In genomic region chr5:17415282-17415681, GRCh38 we compare ENCODE assay signal across 20 cellular contexts.
DNase-seq lines count a peak whose midpoint lies in the region; ATAC-seq, FAIRE-seq and TF ChIP-seq lines count a peak whose summit lies in the region.
"Had no signal": no experiment of that assay in that cellular context is flagged by ENCODE, and none has a peak within 500 bp of the region (broad histone marks: within the 10 kb centered on the region; RNA-seq: fewer than 3 reads in every experiment).

No MANE protein-coding gene starts in this region.

- no peak overlapping the region; a peak in 1 of 4 replicates for H3K4me2 ChIP-seq in H1 (ENCODE audit: insufficient read depth in 1 of 2, low read depth in 2 of 2, low read length in 2 of 2)
- H3K4me2 ChIP-seq in neural progenitor cell, result peak overlapping the region; percentile 60

- H2BK12ac ChIP-seq in H1 (ENCODE audit: low read depth, low read length), result no peak overlapping the region

- H3K27ac ChIP-seq in H1 (ENCODE audit: low read depth, low read length), result no peak overlapping the region
- H3K27ac ChIP-seq in neural progenitor cell, result peak overlapping the region; percentile 70
- H3K27ac ChIP-seq: body of pancreas, left lung, thyroid gland had no signal

- TF ChIP-seq POLR2A in H1 (IDR thresholded peaks at IDR 0.05; ENCODE audit: control extremely low read depth in 1 of 2, low read depth in 2 of 2, low read length in 2 of 2), result no peak

- no peaks in the 10 kb centered on the region for H3K79me1 ChIP-seq in H1 (ENCODE audit: low read depth, low read length)

- no peaks in the 10 kb centered on the region for H3K36me3 Mint-ChIP-seq in neural progenitor cell
- H3K36me3 Mint-ChIP-seq: stimulated activated effector memory CD8-positive, alpha-beta T cell treated with anti-CD3 and anti-CD28 coated beads, Interleukin-12 subunit alpha, Interleukin-12 subunit beta, amount 100 ng/mL, for 72 hours had no signal

- H3K36me3 ChIP-seq in H1 (ENCODE audit: control insufficient read depth in 2 of 4, insufficient read depth in 4 of 4, low read length in 3 of 4), result no peaks in the 10 kb centered on the region
- H3K36me3 ChIP-seq in neural progenitor cell, result no peaks in the 10 kb centered on the region
- H3K36me3 ChIP-seq: left lung, thyroid gland had no signal

- H3K79me2 ChIP-seq in H1 (ENCODE audit: control insufficient read depth in 1 of 2, insufficient read depth in 2 of 2, low read length in 2 of 2) (no peaks in the 10 kb centered on the region), neural progenitor cell (ENCODE audit: low read depth) (no peaks in the 10 kb centered on the region)

- no peaks in the 10 kb centered on the region for H3K23me2 ChIP-seq in H1 (ENCODE audit: low read depth, low read length)

- peak overlapping the region; percentile 55 for H3K4me3 Mint-ChIP-seq in neural progenitor cell
- H3K4me3 Mint-ChIP-seq: stimulated activated effector memory CD8-positive, alpha-beta T cell treated with anti-CD3 and anti-CD28 coated beads, Interleukin-12 subunit alpha, Interleukin-12 subunit beta, amount 100 ng/mL, for 72 hours had no signal

- TF ChIP-seq EP300 in H1 (IDR thresholded peaks at IDR 0.05; ENCODE audit: borderline replicate concordance in 1 of 2, low read depth in 2 of 2, low read length in 2 of 2), result no peak

- H3K14ac ChIP-seq in H1 (ENCODE audit: insufficient read length), result no peak overlapping the region

- peak overlapping the region; percentile 18; the same call in 1 of the 2 replicates for H2BK15ac ChIP-seq in H1 (ENCODE audit: low read length)

- H2AK5ac ChIP-seq in H1 (ENCODE audit: low read depth, low read length), result no peak overlapping the region

- no peak overlapping the region for H4K91ac ChIP-seq in H1 (replicated peaks; ENCODE audit: insufficient read length, low read length)

- H2BK20ac ChIP-seq in H1 (ENCODE audit: low read length), result peak overlapping the region; percentile 41; the same call in 1 of the 2 replicates

- POLR2A ChIA-PET in H1 (lab: Charles Lee; ENCODE audit: partially characterized antibody), result interaction anchor here (0.9 to 1.3 kb wide), 2 partner anchors 11 to 13 kb away, joined by 4 to 7 read pairs; no protein-coding TSS in a partner anchor

- no peak overlapping the region for H3K23ac ChIP-seq in H1 (ENCODE audit: insufficient read length)

- no peak for FAIRE-seq in H1 (lab: Jason Lieb, UNC)

- H3K27me3 ChIP-seq in H1 (replicated peaks in 1 of 4; ENCODE audit: control insufficient read depth in 3 of 4, extremely low read depth in 1 of 4, insufficient read depth in 3 of 4, low read length in 3 of 4), result peaks cover 0 to 3% (median under 1%) of the 10 kb centered on the region in 4 experiments; a peak in 1 of 7 replicates
- no peaks in the 10 kb centered on the region for H3K27me3 ChIP-seq in neural progenitor cell
- H3K27me3 ChIP-seq: body of pancreas, dorsolateral prefrontal cortex, left lung, thyroid gland had no signal

- H4K8ac ChIP-seq in H1 (ENCODE audit: extremely low read depth, insufficient read depth, low read length), result no peak overlapping the region

- H3K4me1 ChIP-seq in H1 (replicated peaks in 1 of 4; ENCODE audit: control insufficient read depth in 3 of 4, insufficient read depth in 4 of 4, low read length in 3 of 4) (peaks cover 1 to 4% (median 2%) of the 10 kb centered on the region in 4 experiments; a peak in 5 of 7 replicates), neural progenitor cell (peaks cover 37% of the 10 kb centered on the region)
- H3K4me1 ChIP-seq: body of pancreas, Caco-2 had no signal

- H4K20me1 ChIP-seq in H1 (replicated peaks in 1 of 2; ENCODE audit: control insufficient read depth in 1 of 2, insufficient read depth in 2 of 2, low read length in 2 of 2) (no peaks in the 10 kb centered on the region), neural progenitor cell (ENCODE audit: low read depth) (no peaks in the 10 kb centered on the region)

- no peak for ATAC-seq in GM18870 (IDR thresholded peaks at IDR 0.05; ENCODE audit: unreplicated experiment)
- no peak for ATAC-seq in HG03439 (IDR thresholded peaks at IDR 0.05; ENCODE audit: unreplicated experiment)
- ATAC-seq: body of pancreas; left lung; stimulated activated effector memory CD8-positive, alpha-beta T cell treated with anti-CD3 and anti-CD28 coated beads, Interleukin-12 subunit alpha, Interleukin-12 subunit beta, amount 100 ng/mL, for 72 hours had no signal

- H3K27ac Mint-ChIP-seq in neural progenitor cell, result peak overlapping the region; percentile 99
- H3K27ac Mint-ChIP-seq: stimulated activated effector memory CD8-positive, alpha-beta T cell treated with anti-CD3 and anti-CD28 coated beads, Interleukin-12 subunit alpha, Interleukin-12 subunit beta, amount 100 ng/mL, for 72 hours had no signal

- TF ChIP-seq RAD21 in H1 (IDR thresholded peaks at IDR 0.05 in 1 of 2, conservative IDR thresholded peaks at IDR 0.05 in 1 of 2; ENCODE audit: low read depth in 2 of 2, low read length in 2 of 2), result 0 out of 4 replicates have a peak, but pooled peaks of 1 of the 2 experiments have one; percentile 13

- no peak overlapping the region for H4K5ac ChIP-seq in H1 (ENCODE audit: insufficient read length, low read depth, low read length)

- no peak overlapping the region for H3K4me3 ChIP-seq in H1 (ENCODE audit: extremely low read depth in 1 of 4, insufficient read depth in 2 of 4, low read depth in 3 of 4, low read length in 4 of 4)
- H3K4me3 ChIP-seq in neural progenitor cell, result no peak overlapping the region
- H3K4me3 ChIP-seq: body of pancreas, left lung, thyroid gland had no signal

- H3F3A ChIP-seq in neural progenitor cell (ENCODE audit: low read depth), result peaks cover 13% of the 10 kb centered on the region

- in situ Hi-C loops in G401 (cut with HindIII; ENCODE audit: low sequenced_read_pairs), result no loop called here

- no peak overlapping the region for H2BK120ac ChIP-seq in H1 (replicated peaks; ENCODE audit: low read depth, low read length)

- H3K4ac ChIP-seq in H1 (replicated peaks; ENCODE audit: insufficient read length, low read depth, low read length), result no peak overlapping the region

- WGBS in H1 (ENCODE audit: extremely low coverage in 1 of 2, insufficient coverage in 1 of 2, insufficient read length in 1 of 2, insufficient replicate concordance in 2 of 2, low coverage in 1 of 2, low lambda C conversion rate in 2 of 2, missing lambda C conversion rate in 1 of 2), 2 experiments, result 57% methylated on average over 11 of the region's 11 CpGs; no CpG with 5 or more reads in 1 of the 2 experiments

- peaks cover 3% of the 10 kb centered on the region for H3K9me3 Mint-ChIP-seq in neural progenitor cell

- H3K9me3 ChIP-seq in H1 (ENCODE audit: insufficient read depth in 2 of 2, low read depth in 1 of 2, low read length in 1 of 2), result no peaks in the 10 kb centered on the region
- no peaks in the 10 kb centered on the region for H3K9me3 ChIP-seq in neural progenitor cell (ENCODE audit: low read depth)
- H3K9me3 ChIP-seq: body of pancreas, Caco-2, left lung, thyroid gland had no signal

- CTCF ChIA-PET in H1 (lab: Charles Lee; ENCODE audit: partially characterized antibody), result no interaction called here

- peak overlapping the region; percentile 60; the same call in 1 of the 2 replicates for H3K18ac ChIP-seq in H1 (ENCODE audit: extremely low read depth, low read length)

- H3K9ac ChIP-seq in H1 (replicated peaks in 1 of 4; ENCODE audit: extremely low read depth in 1 of 4, low read depth in 3 of 4, low read length in 3 of 4), result no peak overlapping the region
- no peak overlapping the region for H3K9ac ChIP-seq in neural progenitor cell

- H3K4me1 Mint-ChIP-seq in neural progenitor cell, result peaks cover 42% of the 10 kb centered on the region
- H3K4me1 Mint-ChIP-seq: stimulated activated effector memory CD8-positive, alpha-beta T cell treated with anti-CD3 and anti-CD28 coated beads, Interleukin-12 subunit alpha, Interleukin-12 subunit beta, amount 100 ng/mL, for 72 hours had no signal

- peak overlapping the region; percentile 54 for H2AFZ ChIP-seq in H1 (ENCODE audit: low read length)
- H2AFZ ChIP-seq in neural progenitor cell (replicated peaks), result peak overlapping the region; percentile 97

- no peaks in the 10 kb centered on the region for H3K27me3 Mint-ChIP-seq in neural progenitor cell (ENCODE audit: insufficient read depth, low read depth)

- peak overlapping the region; percentile 75; the same call in 1 of the 2 replicates for H2BK5ac ChIP-seq in H1 (ENCODE audit: low read depth, low read length)

- TF ChIP-seq CTCF in H1 (IDR thresholded peaks at IDR 0.05; ENCODE audit: control extremely low read depth in 1 of 3, insufficient read depth in 1 of 3, low read depth in 1 of 3, low read length in 3 of 3), result no peak
- no peak for TF ChIP-seq CTCF in neural progenitor cell (IDR thresholded peaks at IDR 0.05)

- peak; percentile 11 for DNase-seq in G401 (ENCODE audit: low spot score)
- DNase-seq in NCI-H82 treated with DMSO at 0.1 percent for 48 hours (lab: John Stamatoyannopoulos, UW; ENCODE audit: unreplicated experiment), result peak; percentile 50
- no peak for DNase-seq in H1 (ENCODE audit: low read depth in 1 of 2, low spot score in 2 of 2)
- DNase-seq in neural progenitor cell (ENCODE audit: low spot score), result peak; percentile 81
- no peak for DNase-seq in activated T-cell treated with anti-CD3 and anti-CD28 coated beads, Interleukin-2, amount 50 U/mL, for 48 hours
- no peak for DNase-seq in cortex of kidney (lab: John Stamatoyannopoulos, UW)
- DNase-seq: activated CD4-positive, alpha-beta T cell treated with anti-CD3 and anti-CD28 coated beads for 4 hours; activated naive CD4-positive, alpha-beta T cell treated with Interleukin-2 at 50 U/mL for 16 hours; body of pancreas; Caco-2; dorsolateral prefrontal cortex; KBM-7; left lung; NCI-H1092 treated with DMSO at 0.1 percent for 48 hours; NCI-H2227 treated with DMSO at 0.1 percent for 48 hours; T-helper 9 cell; thyroid gland had no signal

- H3K56ac ChIP-seq in H1 (replicated peaks; ENCODE audit: insufficient read length, low read depth, low read length), result no peak overlapping the region

TF ChIP-seq in H1, 55 proteins besides CTCF, POLR2A, EP300 and RAD21 (continues in another document):
- TF ChIP-seq GTF2F1 (IDR thresholded peaks at IDR 0.05; ENCODE audit: borderline replicate concordance, low read depth, low read length) (no peak), CTBP2 (IDR thresholded peaks at IDR 0.05; ENCODE audit: borderline replicate concordance, insufficient read depth, insufficient read length, low read length) (no peak), CBX5 (IDR thresholded peaks at IDR 0.05; ENCODE audit: low read depth, low read length) (no peak), ATF3 (IDR thresholded peaks at IDR 0.05; ENCODE audit: insufficient read depth, low read depth, low read length) (no peak), SAP30 (IDR thresholded peaks at IDR 0.05; ENCODE audit: insufficient read depth, insufficient replicate concordance, low read length) (no peak), HDAC2 (IDR thresholded peaks at IDR 0.05; ENCODE audit: borderline replicate concordance in 1 of 2, low read depth in 2 of 2, low read length in 2 of 2) (no peak), NRF1 (IDR thresholded peaks at IDR 0.05; ENCODE audit: low read depth, low read length) (no peak), CBX8 (IDR thresholded peaks at IDR 0.05; ENCODE audit: borderline replicate concordance, low read depth, low read length) (no peak)

Comparison
In these comparisons a context has a peak if more than half of its experiments do, and no peak if none do; other contexts are left out.
1. DNase-seq: peak in G401 (single experiment), NCI-H82 treated with DMSO at 0.1 percent for 48 hours (single experiment) and neural progenitor cell (single experiment); none in H1 (0 of 2), activated T-cell treated with anti-CD3 and anti-CD28 coated beads, Interleukin-2, amount 50 U/mL, for 48 hours (0 of 2) and cortex of kidney (single experiment).